21 cellular contexts compared by ENCODE assay signal in the genomic region with DNA sequence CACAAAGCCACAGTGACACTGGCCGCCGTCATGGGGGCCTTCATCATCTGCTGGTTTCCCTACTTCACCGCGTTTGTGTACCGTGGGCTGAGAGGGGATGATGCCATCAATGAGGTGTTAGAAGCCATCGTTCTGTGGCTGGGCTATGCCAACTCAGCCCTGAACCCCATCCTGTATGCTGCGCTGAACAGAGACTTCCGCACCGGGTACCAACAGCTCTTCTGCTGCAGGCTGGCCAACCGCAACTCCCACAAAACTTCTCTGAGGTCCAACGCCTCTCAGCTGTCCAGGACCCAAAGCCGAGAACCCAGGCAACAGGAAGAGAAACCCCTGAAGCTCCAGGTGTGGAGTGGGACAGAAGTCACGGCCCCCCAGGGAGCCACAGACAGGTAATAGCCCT. TPM values are rescaled to one million over a fixed set of nuclear protein-coding genes. Genes with fewer than 3 reads are reported as not detected.
A peak's percentile ranks its signal among the peaks of the same experiment; 100 is the strongest.
DNase-seq lines count a peak whose midpoint lies in the region; ATAC-seq, FAIRE-seq and TF ChIP-seq lines count a peak whose summit lies in the region.
"Had no signal": no experiment of that assay in that cellular context is flagged by ENCODE, and none has a peak within 500 bp of the region (broad histone marks: within the 10 kb centered on the region; RNA-seq: fewer than 3 reads in every experiment).

No MANE protein-coding gene starts in this region.

- H3K36me3 ChIP-seq in heart right ventricle (peaks cover 0 to 42% (median 3%) of the 10 kb centered on the region in 9 donors), colonic mucosa (no peaks in the 10 kb centered on the region)
- H3K36me3 ChIP-seq: HAP-1, MG63 had no signal

- TF ChIP-seq POLR2A in H54 (IDR thresholded peaks at IDR 0.05; ENCODE audit: low read depth, low read length) = no peak

- H3K9ac ChIP-seq in colonic mucosa (ENCODE audit: low read depth in 2 of 2, low read length in 2 of 2) = no peak overlapping the region

- FAIRE-seq in H54 (lab: Jason Lieb, UNC) = no peak
- FAIRE-seq: K562, RCC 7860 had no signal

- no peak for DNase-seq in heart right ventricle
- no peak for DNase-seq in left ventricle myocardium superior
- peak in 3 of 10 donors; percentile 15 to 44 (median 25) for DNase-seq in dorsolateral prefrontal cortex
- DNase-seq in omental fat pad (ENCODE audit: low spot score) = peak; percentile 1
- DNase-seq in colonic mucosa = no peak
- DNase-seq in H54 (ENCODE audit: insufficient read length, low spot score) = no peak
- no peak for DNase-seq in SKM-1 treated with dmso at 0.1 percent for 144 hours (lab: John Stamatoyannopoulos, UW; ENCODE audit: unreplicated experiment)
- DNase-seq: CD4-positive, CD25-positive, alpha-beta regulatory T cell; EL; GF-D8; MG63; NCI-H1417 treated with DMSO at 0.1 percent for 48 hours; NCI-H187; NCI-H446; NCI-H526; OCI-M1; SHP77 had no signal

- WGBS in heart right ventricle, 2 donors = 90 to 91% methylated on average over 13 of the region's 13 CpGs

- H3K4me3 ChIP-seq in heart right ventricle (no peak overlapping the region), dorsolateral prefrontal cortex (no peak overlapping the region), colonic mucosa (no peak overlapping the region)
- H3K4me3 ChIP-seq: HAP-1, K562, MG63 had no signal

- H3K4me1 ChIP-seq in heart right ventricle (peaks cover 6 to 97% (median 64%) of the 10 kb centered on the region in 9 donors), colonic mucosa (no peaks in the 10 kb centered on the region)
- H3K4me1 ChIP-seq: HAP-1 had no signal

- H3K27ac ChIP-seq in heart right ventricle (peak overlapping the region in 7 of 10 donors; percentile 27 to 91 (median 50)), dorsolateral prefrontal cortex (peak overlapping the region in 33 of 59 donors; percentile 9 to 88 (median 45)), colonic mucosa (no peak overlapping the region)

- H3K9me3 ChIP-seq in heart right ventricle (no peaks in the 10 kb centered on the region), colonic mucosa (no peaks in the 10 kb centered on the region)
- H3K9me3 ChIP-seq: HAP-1, MG63 had no signal

- H3K27me3 ChIP-seq in heart right ventricle = peaks cover 0 to 3% (median 0%) of the 10 kb centered on the region in 7 donors
- H3K27me3 ChIP-seq in dorsolateral prefrontal cortex = peaks cover 0 to 20% (median 0%) of the 10 kb centered on the region in 45 donors
- H3K27me3 ChIP-seq in colonic mucosa = no peaks in the 10 kb centered on the region

- no peak for ATAC-seq in heart right ventricle
- ATAC-seq in left ventricle myocardium superior = no peak
- no peak for ATAC-seq in omental fat pad (ENCODE audit: low FRiP score)
- ATAC-seq: K562 had no signal

- TF ChIP-seq CTCF in heart right ventricle (IDR thresholded peaks at IDR 0.05) (no peak), dorsolateral prefrontal cortex (IDR thresholded peaks at IDR 0.05 in 54 of 56, conservative IDR thresholded peaks at IDR 0.05 in 2 of 56; ENCODE audit: low read depth in 1 of 56, partially characterized antibody in 56 of 56) (no peak), omental fat pad (IDR thresholded peaks at IDR 0.05) (no peak), colonic mucosa (IDR thresholded peaks at IDR 0.05) (no peak)

- intact Hi-C loops in heart right ventricle (cut with DNase I) = loop anchor here in 2 of 10 donors (10.0 kb wide), 1 partner anchor 109 kb away; no protein-coding TSS in a partner anchor
- intact Hi-C loops in left ventricle myocardium superior (cut with micrococcal nuclease) = no loop called here
- intact Hi-C loops in dorsolateral prefrontal cortex (cut with DNase I) = no loop called here
- intact Hi-C loops in colonic mucosa (cut with DNase I) = no loop called here

RNA-seq across cellular contexts. Expression of gene HRH2, which starts 26.1 kb away (rescaled TPM):
- total RNA-seq in heart right ventricle (10 to 100 TPM; 36.5 to 78.7 (median 52.8) TPM), left ventricle myocardium superior (58.0 TPM), dorsolateral prefrontal cortex (10 to 100 TPM in 119 of 120 experiments, 1 to 10 TPM in 1; 8.7 to 45.7 (median 25.9) TPM), omental fat pad (10 to 100 TPM in 2 of 4 donors, 1 to 10 TPM in 2; 2.9 to 22.6 (median 10.4) TPM), colonic mucosa (under 1 TPM; 0.30 to 0.82 TPM)
- 10 to 100 TPM; 12.2 to 24.8 TPM for polyA plus RNA-seq in heart right ventricle
- total RNA-seq: K562, LHCN-M2 had no signal
